Comparison of ENCODE assay signal across 20 cellular contexts in the genomic region with DNA sequence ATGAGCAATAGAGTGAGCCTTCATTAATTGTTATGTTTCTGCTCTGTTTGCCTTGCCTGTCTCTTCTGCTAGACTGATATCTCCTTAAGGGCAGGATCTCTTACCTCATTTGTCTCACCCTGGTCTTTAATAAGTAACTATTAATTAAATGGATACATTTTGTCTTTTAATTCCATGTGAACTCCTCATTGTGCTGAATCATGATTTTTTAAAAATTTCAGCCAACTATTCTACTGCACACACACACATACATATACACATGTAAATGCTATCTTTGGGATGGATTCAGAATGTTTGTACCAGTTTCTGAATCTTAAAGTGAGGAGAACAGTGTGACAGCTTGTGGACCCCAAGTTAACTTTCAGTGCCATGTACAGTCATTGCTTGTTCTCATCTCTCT.
DNase-seq lines count a peak whose midpoint lies in the region; ATAC-seq, FAIRE-seq and TF ChIP-seq lines count a peak whose summit lies in the region.
"Had no signal": no experiment of that assay in that cellular context is flagged by ENCODE, and none has a peak within 500 bp of the region (broad histone marks: within the 10 kb centered on the region; RNA-seq: fewer than 3 reads in every experiment).

No MANE protein-coding gene starts in this region.

- TF ChIP-seq EP300 in HepG2 (IDR thresholded peaks at IDR 0.05; ENCODE audit: low read depth in 2 of 2, low read length in 2 of 2) (no peak), HepG2 (CRISPR knock-in tag; IDR thresholded peaks at IDR 0.05; ENCODE audit: borderline replicate concordance) (no peak), K562 (IDR thresholded peaks at IDR 0.05; ENCODE audit: low read length) (no peak)

- no peak for TF ChIP-seq RAD21 in HepG2 (CRISPR knock-in tag; IDR thresholded peaks at IDR 0.05)
- no peak for TF ChIP-seq RAD21 in IMR-90 (IDR thresholded peaks at IDR 0.05; ENCODE audit: low read length)
- TF ChIP-seq RAD21 in K562 (CRISPR knock-in tag; conservative IDR thresholded peaks at IDR 0.05 in 1 of 2, IDR thresholded peaks at IDR 0.05 in 1 of 2), result no peak

- no peaks in the 10 kb centered on the region for H4K20me1 ChIP-seq in HepG2 (ENCODE audit: insufficient read depth, low read length)
- H4K20me1 ChIP-seq in IMR-90 (ENCODE audit: insufficient read depth, low read length), result no peaks in the 10 kb centered on the region
- no peaks in the 10 kb centered on the region for H4K20me1 ChIP-seq in K562 (replicated peaks; ENCODE audit: control insufficient read depth, insufficient read depth, low read length)
- H4K20me1 ChIP-seq: BLaER1 had no signal

- dilution Hi-C loops in IMR-90 (cut with HindIII; ENCODE audit: low sequenced_read_pairs, unreplicated experiment), result no loop called here

- in situ Hi-C loops in HepG2 (cut with HindIII; ENCODE audit: extremely low pct_ligation_motif_present, low pct_unique_long_range_greater_than_20kb), result no loop called here
- in situ Hi-C loops in IMR-90 (cut with MboI; ENCODE audit: low sequenced_read_pairs), result no loop called here
- in situ Hi-C loops in K562 (cut with MboI), result no loop called here

- DNase-seq in HepG2 (ENCODE audit: low spot score) (no peak), right lobe of liver (no peak), IMR-90 (no peak), K562 (ENCODE audit: extremely low read depth in 1 of 4, low spot score in 3 of 4) (no peak), NCI-H69 (lab: John Stamatoyannopoulos, UW) (no peak)
- DNase-seq in activated CD4-positive, alpha-beta T cell treated with anti-CD3 and anti-CD28 coated beads for 1 hour, result no peak
- DNase-seq: ACHN; BE2C; C1 segment of cervical spinal cord; CD4-positive, alpha-beta memory T cell; CD4-positive, CD25-positive, alpha-beta regulatory T cell; CD8-positive, alpha-beta memory T cell; DMS79 treated with DMSO at 0.1 percent for 48 hours; GF-D8 had no signal

- H2AK5ac ChIP-seq in IMR-90 (ENCODE audit: low read depth, low read length), result no peak overlapping the region

- TF ChIP-seq POLR2A in HepG2 (IDR thresholded peaks at IDR 0.05; ENCODE audit: insufficient read depth in 1 of 2, low read depth in 2 of 2, low read length in 2 of 2) (no peak), right lobe of liver (IDR thresholded peaks at IDR 0.05) (no peak), IMR-90 (IDR thresholded peaks at IDR 0.05; ENCODE audit: low read depth, low read length) (no peak), K562 (conservative IDR thresholded peaks at IDR 0.05) (no peak)

- no peak overlapping the region for H3K4me3 ChIP-seq in HepG2 (replicated peaks in 1 of 3; ENCODE audit: insufficient read depth in 1 of 3, low read depth in 2 of 3, low read length in 3 of 3)
- H3K4me3 ChIP-seq in right lobe of liver, result no peak overlapping the region
- H3K4me3 ChIP-seq in IMR-90 (ENCODE audit: insufficient read depth, low read depth, low read length), result no peak overlapping the region
- no peak overlapping the region for H3K4me3 ChIP-seq in K562
- H3K4me3 ChIP-seq: BLaER1 had no signal

- H3K27ac ChIP-seq in HepG2 (ENCODE audit: extremely low read length, insufficient read depth, low read length), result no peak overlapping the region
- no peak overlapping the region for H3K27ac ChIP-seq in right lobe of liver
- H3K27ac ChIP-seq in IMR-90 (ENCODE audit: insufficient read depth, low read length), result no peak overlapping the region
- H3K27ac ChIP-seq in K562 (ENCODE audit: extremely low read depth, low read depth, low read length), result no peak overlapping the region
- H3K27ac ChIP-seq: 22Rv1, BLaER1 had no signal

- H3K14ac ChIP-seq in IMR-90 (replicated peaks; ENCODE audit: low read depth, low read length), result no peak overlapping the region

- H2AFZ ChIP-seq in HepG2 (ENCODE audit: low read length), result no peak overlapping the region
- H2AFZ ChIP-seq in IMR-90 (replicated peaks; ENCODE audit: low read length, poor library complexity), result no peak overlapping the region
- no peak overlapping the region for H2AFZ ChIP-seq in K562 (ENCODE audit: low read depth, low read length)

- intact Hi-C loops in HepG2 (cut with micrococcal nuclease; ENCODE audit: unreplicated experiment) (no loop called here), right lobe of liver (cut with DNase I) (no loop called here), IMR-90 (cut with micrococcal nuclease) (loop anchor here (5.0 kb wide), 1 partner anchor 236 kb away; no protein-coding TSS in a partner anchor), K562 (cut with micrococcal nuclease) (no loop called here)

- H3K9me3 ChIP-seq in HepG2 (ENCODE audit: low read length), result no peaks in the 10 kb centered on the region
- no peaks in the 10 kb centered on the region for H3K9me3 ChIP-seq in right lobe of liver
- H3K9me3 ChIP-seq in IMR-90 (ENCODE audit: control insufficient read depth, insufficient read depth, low read length), result no peaks in the 10 kb centered on the region
- H3K9me3 ChIP-seq in K562 (replicated peaks; ENCODE audit: control insufficient read depth, insufficient read depth, low read depth, low read length), result no peaks in the 10 kb centered on the region
- H3K9me3 ChIP-seq: BE2C, BLaER1 had no signal

- no peak overlapping the region for H2BK5ac ChIP-seq in IMR-90 (ENCODE audit: low read depth, low read length, poor library complexity, severe bottlenecking)

- no peak for ATAC-seq in HepG2
- ATAC-seq in right lobe of liver, result no peak
- no peak for ATAC-seq in IMR-90 (ENCODE audit: low read depth)
- no peak for ATAC-seq in K562
- ATAC-seq in HG02852 (IDR thresholded peaks at IDR 0.05; ENCODE audit: unreplicated experiment), result no peak

- H2BK120ac ChIP-seq in IMR-90 (ENCODE audit: low read depth, low read length), result no peak overlapping the region

- no peak overlapping the region for H3K18ac ChIP-seq in IMR-90 (ENCODE audit: low read depth, low read length)

- H3K79me2 ChIP-seq in HepG2 (ENCODE audit: insufficient read depth, low read length) (no peaks in the 10 kb centered on the region), K562 (ENCODE audit: control insufficient read depth, insufficient read depth, low read length) (no peaks in the 10 kb centered on the region)

- no peaks in the 10 kb centered on the region for H3K79me1 ChIP-seq in IMR-90 (ENCODE audit: low read depth in 1 of 2, low read length in 2 of 2)

- BruUV-seq in HepG2 (replicated peaks; lab: Mats Ljungman, UMichigan), result no TSS peak
- BruUV-seq in IMR-90 (replicated peaks; lab: Mats Ljungman, UMichigan), result no TSS peak
- no TSS peak for BruUV-seq in K562 (replicated peaks; lab: Mats Ljungman, UMichigan)

- H3K9ac ChIP-seq in HepG2 (ENCODE audit: insufficient read depth, low read depth, low read length), result no peak overlapping the region
- H3K9ac ChIP-seq in IMR-90 (ENCODE audit: low read depth, low read length), result no peak overlapping the region
- H3K9ac ChIP-seq in K562 (ENCODE audit: insufficient read depth in 1 of 2, low read depth in 2 of 2, low read length in 2 of 2), result no peak overlapping the region
- H3K9ac ChIP-seq: BLaER1 had no signal

- TF ChIP-seq CTCF in HepG2 (CRISPR knock-in tag; IDR thresholded peaks at IDR 0.05) (no peak), right lobe of liver (IDR thresholded peaks at IDR 0.05) (no peak), IMR-90 (conservative IDR thresholded peaks at IDR 0.05; ENCODE audit: low read depth, low read length) (no peak), K562 (IDR thresholded peaks at IDR 0.05 in 2 of 3, conservative IDR thresholded peaks at IDR 0.05 in 1 of 3; ENCODE audit: insufficient read depth in 2 of 3, low read depth in 1 of 3, low read length in 3 of 3) (no peak)

- CTCF ChIA-PET in HepG2 (lab: Yijun Ruan, JAX; ENCODE audit: low intra/inter-chr PET ratio, low total read pairs) (no interaction called here), IMR-90 (lab: Yijun Ruan, JAX) (interaction anchor here (0.6 to 1.3 kb wide), 2 partner anchors 12 to 269 kb away, joined by 4 read pairs; no protein-coding TSS in a partner anchor), K562 (lab: Yijun Ruan, JAX; ENCODE audit: low intra/inter-chr PET ratio) (no interaction called here)

- FAIRE-seq in HepG2 (lab: Jason Lieb, UNC) (no peak), K562 (lab: Jason Lieb, UNC) (no peak)
- FAIRE-seq: G401.6, GM12891, GM19239 had no signal

- H2AK9ac ChIP-seq in IMR-90 (replicated peaks; ENCODE audit: low read depth, low read length, poor library complexity), result no peak overlapping the region

- no peak overlapping the region for H2BK15ac ChIP-seq in IMR-90 (ENCODE audit: low read depth, low read length)

- no peaks in the 10 kb centered on the region for H3K27me3 ChIP-seq in HepG2 (ENCODE audit: control insufficient read depth in 1 of 2, insufficient read depth in 2 of 2, low read length in 2 of 2)
- no peaks in the 10 kb centered on the region for H3K27me3 ChIP-seq in right lobe of liver
- H3K27me3 ChIP-seq in IMR-90 (ENCODE audit: control insufficient read depth, insufficient read depth, low read length), result no peaks in the 10 kb centered on the region
- no peaks in the 10 kb centered on the region for H3K27me3 ChIP-seq in K562 (ENCODE audit: control insufficient read depth in 2 of 2, insufficient read depth in 2 of 2, low read length in 2 of 2)
- H3K27me3 ChIP-seq: BE2C, BLaER1 had no signal

- no peak overlapping the region for H3K4ac ChIP-seq in IMR-90 (ENCODE audit: low read depth, low read length)

- H4K8ac ChIP-seq in IMR-90 (ENCODE audit: low read depth in 2 of 2, low read length in 2 of 2), result no peak overlapping the region

- no peak overlapping the region for H3K56ac ChIP-seq in IMR-90 (ENCODE audit: extremely low read depth, insufficient read depth, low read length)

- no peak overlapping the region for H4K5ac ChIP-seq in IMR-90 (ENCODE audit: low read depth, low read length)

- H3K36me3 ChIP-seq in HepG2 (replicated peaks in 1 of 2; ENCODE audit: control insufficient read depth in 1 of 2, insufficient read depth in 2 of 2, low read length in 2 of 2), result no peaks in the 10 kb centered on the region
- peaks cover 0 to 2% (median 0%) of the 10 kb centered on the region in 4 donors for H3K36me3 ChIP-seq in right lobe of liver
- H3K36me3 ChIP-seq in IMR-90 (ENCODE audit: control insufficient read depth, insufficient read depth, low read length), result no peaks in the 10 kb centered on the region
- no peaks in the 10 kb centered on the region for H3K36me3 ChIP-seq in K562 (ENCODE audit: control insufficient read depth, insufficient read depth, low read length)
- H3K36me3 ChIP-seq: BE2C, BLaER1 had no signal

- no peaks in the 10 kb centered on the region for H3K9me1 ChIP-seq in IMR-90 (ENCODE audit: insufficient read depth, low read length)
- no peaks in the 10 kb centered on the region for H3K9me1 ChIP-seq in K562 (ENCODE audit: control insufficient read depth, insufficient read depth, low read length)

- H2BK20ac ChIP-seq in IMR-90 (ENCODE audit: low read depth, low read length), result no peak overlapping the region

- no peak overlapping the region for H3K4me2 ChIP-seq in HepG2 (ENCODE audit: low read depth, low read length)
- H3K4me2 ChIP-seq in IMR-90 (ENCODE audit: low read depth, low read length), result no peak overlapping the region
- H3K4me2 ChIP-seq in K562 (ENCODE audit: insufficient read depth, low read length), result no peak overlapping the region
- H3K4me2 ChIP-seq: BLaER1 had no signal

- no peak overlapping the region for H4K91ac ChIP-seq in IMR-90 (ENCODE audit: insufficient read depth, low read depth, low read length)

- H3K23ac ChIP-seq in IMR-90 (ENCODE audit: low read depth, low read length), result no peak overlapping the region

- H3K4me1 ChIP-seq in HepG2 (ENCODE audit: insufficient read depth, low read length) (no peaks in the 10 kb centered on the region), right lobe of liver (no peaks in the 10 kb centered on the region), IMR-90 (ENCODE audit: control insufficient read depth, insufficient read depth, low read length) (no peaks in the 10 kb centered on the region), K562 (replicated peaks in 1 of 2; ENCODE audit: control insufficient read depth in 2 of 2, insufficient read depth in 2 of 2, low read length in 2 of 2) (no peaks in the 10 kb centered on the region)
- H3K4me1 ChIP-seq: BE2C, BLaER1 had no signal

- POLR2A ChIA-PET in HepG2 (lab: Yijun Ruan, JAX), result no interaction called here
- POLR2A ChIA-PET in IMR-90 (lab: Charles Lee; ENCODE audit: unreplicated experiment), result no interaction called here
- POLR2A ChIA-PET in K562 (lab: Yijun Ruan, JAX), result no interaction called here

Comparison
In these comparisons a context has a peak if more than half of its experiments do, and no peak if none do; other contexts are left out.
1. Of the 241 proteins assayed by ChIP-seq in both HepG2 and K562: peak only in HepG2: none; only in K562: none; in both: MAFF and MAFK; in neither: 239.